Comparison of ENCODE assay signal across 8 cellular contexts in genomic region chr14:31207287-31207745, GRCh38. TPM values are rescaled to one million over a fixed set of nuclear protein-coding genes. Genes with fewer than 3 reads are reported as not detected.
A peak's percentile ranks its signal among the peaks of the same experiment; 100 is the strongest.
DNase-seq lines count a peak whose midpoint lies in the region; ATAC-seq, FAIRE-seq and TF ChIP-seq lines count a peak whose summit lies in the region.

No MANE protein-coding gene starts in this region.

- peak; percentile 21 to 24 for ATAC-seq in activated CD4-positive, CD25-positive, alpha-beta regulatory T cell treated with anti-CD3 and anti-CD28 coated beads, Interleukin-2, amount 50 U/mL, for 24 hours
- ATAC-seq in HG03045 (IDR thresholded peaks at IDR 0.05; ENCODE audit: unreplicated experiment) (peak; percentile 45), T-cell (replicated peaks in 1 of 4) (peak in 3 of 4 experiments; percentile 39 to 54 (median 54)), pancreas (peak; percentile 57 to 74 (median 72))

- FAIRE-seq in pancreas (lab: Jason Lieb, UNC) (no peak), frontal cortex (lab: Jason Lieb, UNC) (no peak)

- peaks cover 21% of the 10 kb centered on the region for H3K36me3 Mint-ChIP-seq in T-cell

- CTCF ChIA-PET in T-cell (lab: Charles Lee): interaction anchor here in 1 of 2 donors (0.9 to 1.9 kb wide), 4 partner anchors 20 to 83 kb away, joined by 3 to 13 read pairs (median 4); no protein-coding TSS in a partner anchor

- TF ChIP-seq CTCF in fibroblast of the aortic adventitia (IDR thresholded peaks at IDR 0.05; ENCODE audit: insufficient read depth, low read length) (no peak), pancreas (IDR thresholded peaks at IDR 0.05) (no peak)

- H3K27ac ChIP-seq in pancreas: peak overlapping the region; percentile 95 to 99 (median 98)

- no peaks in the 10 kb centered on the region for H3K9me3 Mint-ChIP-seq in T-cell

- peaks cover 4 to 22% (median 9%) of the 10 kb centered on the region in 3 donors for H3K4me1 ChIP-seq in pancreas

- H3K9me3 ChIP-seq in pancreas: no peaks in the 10 kb centered on the region

- POLR2A ChIA-PET in T-cell (lab: Charles Lee): interaction anchor here in 1 of 2 donors (1.0 to 1.2 kb wide), 2 partner anchors 45 to 181 kb away, joined by 3 to 5 read pairs; no protein-coding TSS in a partner anchor

- peak overlapping the region; percentile 93 to 95 for H3K27ac Mint-ChIP-seq in T-cell

- H3K36me3 ChIP-seq in pancreas: peaks cover 0 to 7% (median 0%) of the 10 kb centered on the region in 3 donors

- peak overlapping the region; percentile 89 to 92 (median 90) for H3K4me3 Mint-ChIP-seq in T-cell

- intact Hi-C loops in pancreas (cut with DNase I): loop anchor here in 1 of 3 donors (10.0 kb wide), 1 partner anchor 117 kb away; no protein-coding TSS in a partner anchor

- H3K4me3 ChIP-seq in fibroblast of the aortic adventitia (ENCODE audit: low read depth, low read length) (peak overlapping the region; percentile 78), pancreas (peak overlapping the region; percentile 69 to 95 (median 81))

- H3K27me3 ChIP-seq in pancreas: no peaks in the 10 kb centered on the region

- H3K27me3 Mint-ChIP-seq in T-cell: no peaks in the 10 kb centered on the region

- no peak for DNase-seq in activated CD4-positive, CD25-positive, alpha-beta regulatory T cell treated with anti-CD3 and anti-CD28 coated beads, Interleukin-2, amount 50 U/mL, for 72 hours
- DNase-seq in T-cell (peak in 1 of 34 experiments; percentile 86), fibroblast of the aortic adventitia (ENCODE audit: low read depth) (no peak), pancreas (peak in 2 of 6 donors; percentile 93 to 94), frontal cortex (ENCODE audit: low spot score in 2 of 2) (no peak)
- DNase-seq in stimulated activated CD4-positive, alpha-beta T cell treated with anti-CD3 and anti-CD28 coated beads, Interleukin-4, amount 100 ng/mL, for 4 hours: no peak

- 0% methylated on average over 28 to 59 of the region's 59 CpGs for WGBS in pancreas, 2 donors

- H3K4me1 Mint-ChIP-seq in T-cell: peaks cover 57 to 69% (median 69%) of the 10 kb centered on the region in 3 donors

RNA-seq across cellular contexts. Expression of gene HECTD1, which starts 0.3 kb away (rescaled TPM):
- total RNA-seq in T-cell (100 to 1,000 TPM; 118 to 194 (median 132) TPM), fibroblast of the aortic adventitia (ENCODE audit: low replicate concordance) (266 and 380 TPM in 2 replicates), pancreas (10 to 100 TPM; 67.3 to 84.4 (median 70.0) TPM), frontal cortex (459 TPM)
- 10 to 100 TPM; 28.7 to 44.5 TPM for polyA plus RNA-seq in pancreas
